Comparison of ENCODE assay signal across 11 cellular contexts in the genomic region with DNA sequence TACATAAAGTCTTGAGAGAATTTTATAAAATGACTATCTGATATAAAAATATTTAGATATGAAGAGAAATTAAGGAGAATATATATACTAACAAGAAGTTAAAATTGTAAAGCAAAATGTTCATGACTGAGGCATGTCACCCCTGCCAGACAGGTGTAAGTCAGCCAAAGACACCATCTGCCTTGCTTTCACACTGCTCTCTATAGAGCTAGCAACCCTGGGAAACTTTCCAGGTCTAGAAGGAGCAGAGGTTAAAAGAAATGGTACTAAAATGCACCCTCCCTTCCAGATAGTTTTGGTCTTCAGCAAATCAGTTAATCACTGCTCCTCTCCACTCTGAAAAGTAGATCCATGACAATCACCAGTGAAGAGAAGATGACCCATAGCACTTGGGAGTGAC. TPM values are rescaled to one million over a fixed set of nuclear protein-coding genes. Genes with fewer than 3 reads are reported as not detected.
DNase-seq lines count a peak whose midpoint lies in the region; ATAC-seq lines count a peak whose summit lies in the region.
"Had no signal": no experiment of that assay in that cellular context is flagged by ENCODE, and none has a peak within 500 bp of the region (broad histone marks: within the 10 kb centered on the region; RNA-seq: fewer than 3 reads in every experiment).

No MANE protein-coding gene starts in this region.

- DNase-seq in NCI-H2171 treated with DMSO at 0.1 percent for 48 hours (lab: John Stamatoyannopoulos, UW) (peak; percentile 69), NCI-H2171 (lab: John Stamatoyannopoulos, UW) (no peak), DMS 273 treated with DMSO at 0.1 percent for 48 hours (lab: John Stamatoyannopoulos, UW) (peak; percentile 16), left lobe of liver (ENCODE audit: low spot score) (no peak), Right ventricle myocardium inferior (ENCODE audit: missing footprints) (no peak)
- no peak for DNase-seq in central memory CD8-positive, alpha-beta T cell (ENCODE audit: low spot score in 2 of 2)
- DNase-seq in activated naive CD4-positive, alpha-beta T cell (lab: John Stamatoyannopoulos, UW), result no peak
- DNase-seq: DMS79, GOT3, H9 had no signal

- peaks cover 7% of the 10 kb centered on the region for H3K4me1 Mint-ChIP-seq in central memory CD8-positive, alpha-beta T cell
- H3K4me1 Mint-ChIP-seq: H9 had no signal

- peak overlapping the region; percentile 62 for H3K27ac Mint-ChIP-seq in central memory CD8-positive, alpha-beta T cell (ENCODE audit: low read depth)

- ATAC-seq in central memory CD8-positive, alpha-beta T cell (replicated peaks; ENCODE audit: extremely low read depth, poor library complexity, severe bottlenecking), result no peak
- peak; percentile 50 for ATAC-seq in left lobe of liver
- no peak for ATAC-seq in Right ventricle myocardium inferior
- ATAC-seq in GM18502 (IDR thresholded peaks at IDR 0.05; ENCODE audit: poor library complexity, unreplicated experiment), result no peak

- no peaks in the 10 kb centered on the region for H3K27me3 Mint-ChIP-seq in central memory CD8-positive, alpha-beta T cell

- H3K9me3 Mint-ChIP-seq in central memory CD8-positive, alpha-beta T cell, result no peaks in the 10 kb centered on the region
- H3K9me3 Mint-ChIP-seq: H9 had no signal

- H3K36me3 Mint-ChIP-seq in central memory CD8-positive, alpha-beta T cell (ENCODE audit: insufficient read depth), result peaks cover 60% of the 10 kb centered on the region

- intact Hi-C loops in Right ventricle myocardium inferior (cut with DNase I), result no loop called here

- no peak overlapping the region for H3K4me3 Mint-ChIP-seq in central memory CD8-positive, alpha-beta T cell
- H3K4me3 Mint-ChIP-seq: H9 had no signal

RNA-seq across cellular contexts. Expression of a gene that starts 16.5 kb away (rescaled TPM):
- 79.5 TPM for total RNA-seq in left lobe of liver
- total RNA-seq in Right ventricle myocardium inferior, result 7.8 TPM

Comparison
In these comparisons a context has a peak if more than half of its experiments do, and no peak if none do; other contexts are left out.
1. DNase-seq: peak in NCI-H2171 treated with DMSO at 0.1 percent for 48 hours (single experiment) and DMS 273 treated with DMSO at 0.1 percent for 48 hours (single experiment); none in NCI-H2171 (single experiment), central memory CD8-positive, alpha-beta T cell (0 of 2), left lobe of liver (single experiment), activated naive CD4-positive, alpha-beta T cell (0 of 4) and Right ventricle myocardium inferior (single experiment).